1 cellular context compared by ENCODE assay signal in the genomic region with DNA sequence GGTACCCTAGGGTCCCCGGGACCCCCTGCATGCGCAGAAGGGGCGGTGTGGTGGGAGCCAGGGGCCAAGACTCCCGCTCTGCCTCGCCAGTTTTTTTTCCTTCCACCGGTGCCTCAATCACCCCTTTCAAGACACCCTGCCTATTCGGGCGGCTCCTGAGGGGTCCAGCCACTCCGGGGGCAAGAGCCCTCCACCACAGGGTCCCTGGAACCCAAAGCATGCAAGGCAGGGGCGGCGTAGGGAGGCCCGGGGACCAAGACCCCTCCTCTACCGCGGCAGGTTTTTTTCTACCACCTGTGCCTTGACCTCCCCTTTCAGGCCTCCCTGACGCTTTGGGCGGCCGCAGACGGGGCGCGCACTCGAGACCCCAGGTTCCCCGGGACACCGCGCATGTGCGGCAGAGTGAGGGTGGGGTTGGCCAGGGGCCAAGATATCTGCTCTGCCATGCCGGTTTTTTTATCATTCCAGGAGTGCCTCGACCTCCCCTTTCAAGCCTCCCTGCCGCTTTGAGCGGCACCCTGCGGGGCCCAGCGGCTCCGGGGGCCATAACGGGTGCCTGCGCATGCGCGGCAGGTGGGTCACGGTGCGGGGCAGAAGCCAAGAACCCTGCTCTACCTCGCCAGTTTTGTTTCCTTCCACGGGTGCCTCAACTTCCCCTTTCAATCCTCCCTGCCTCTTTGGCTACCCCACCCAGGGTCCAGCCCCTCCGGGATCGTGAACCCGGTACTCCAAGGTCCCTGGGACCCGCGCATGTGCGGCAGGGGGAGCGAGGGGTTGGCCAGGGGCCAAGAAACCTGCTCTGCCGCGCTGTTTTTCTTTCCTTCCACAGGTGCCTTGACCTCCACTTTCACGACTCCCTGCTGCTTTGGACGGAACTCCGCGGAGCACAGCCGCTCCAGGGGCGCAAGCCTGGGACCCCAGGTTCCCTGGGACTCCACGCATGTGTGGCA.
TF ChIP-seq lines count a peak whose summit lies in the region.

No MANE protein-coding gene starts in this region.

TF ChIP-seq in K562, 482 proteins besides CTCF, POLR2A, EP300 and RAD21 (continued from another document):
- TF ChIP-seq, protein P1, sequence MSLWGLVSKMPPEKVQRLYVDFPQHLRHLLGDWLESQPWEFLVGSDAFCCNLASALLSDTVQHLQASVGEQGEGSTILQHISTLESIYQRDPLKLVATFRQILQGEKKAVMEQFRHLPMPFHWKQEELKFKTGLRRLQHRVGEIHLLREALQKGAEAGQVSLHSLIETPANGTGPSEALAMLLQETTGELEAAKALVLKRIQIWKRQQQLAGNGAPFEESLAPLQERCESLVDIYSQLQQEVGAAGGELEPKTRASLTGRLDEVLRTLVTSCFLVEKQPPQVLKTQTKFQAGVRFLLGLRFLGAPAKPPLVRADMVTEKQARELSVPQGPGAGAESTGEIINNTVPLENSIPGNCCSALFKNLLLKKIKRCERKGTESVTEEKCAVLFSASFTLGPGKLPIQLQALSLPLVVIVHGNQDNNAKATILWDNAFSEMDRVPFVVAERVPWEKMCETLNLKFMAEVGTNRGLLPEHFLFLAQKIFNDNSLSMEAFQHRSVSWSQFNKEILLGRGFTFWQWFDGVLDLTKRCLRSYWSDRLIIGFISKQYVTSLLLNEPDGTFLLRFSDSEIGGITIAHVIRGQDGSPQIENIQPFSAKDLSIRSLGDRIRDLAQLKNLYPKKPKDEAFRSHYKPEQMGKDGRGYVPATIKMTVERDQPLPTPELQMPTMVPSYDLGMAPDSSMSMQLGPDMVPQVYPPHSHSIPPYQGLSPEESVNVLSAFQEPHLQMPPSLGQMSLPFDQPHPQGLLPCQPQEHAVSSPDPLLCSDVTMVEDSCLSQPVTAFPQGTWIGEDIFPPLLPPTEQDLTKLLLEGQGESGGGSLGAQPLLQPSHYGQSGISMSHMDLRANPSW (CRISPR knock-in tag; IDR thresholded peaks at IDR 0.05), result 0 out of 2 replicates have a peak, but pooled peaks have one; percentile 82
- TF ChIP-seq, protein P2, sequence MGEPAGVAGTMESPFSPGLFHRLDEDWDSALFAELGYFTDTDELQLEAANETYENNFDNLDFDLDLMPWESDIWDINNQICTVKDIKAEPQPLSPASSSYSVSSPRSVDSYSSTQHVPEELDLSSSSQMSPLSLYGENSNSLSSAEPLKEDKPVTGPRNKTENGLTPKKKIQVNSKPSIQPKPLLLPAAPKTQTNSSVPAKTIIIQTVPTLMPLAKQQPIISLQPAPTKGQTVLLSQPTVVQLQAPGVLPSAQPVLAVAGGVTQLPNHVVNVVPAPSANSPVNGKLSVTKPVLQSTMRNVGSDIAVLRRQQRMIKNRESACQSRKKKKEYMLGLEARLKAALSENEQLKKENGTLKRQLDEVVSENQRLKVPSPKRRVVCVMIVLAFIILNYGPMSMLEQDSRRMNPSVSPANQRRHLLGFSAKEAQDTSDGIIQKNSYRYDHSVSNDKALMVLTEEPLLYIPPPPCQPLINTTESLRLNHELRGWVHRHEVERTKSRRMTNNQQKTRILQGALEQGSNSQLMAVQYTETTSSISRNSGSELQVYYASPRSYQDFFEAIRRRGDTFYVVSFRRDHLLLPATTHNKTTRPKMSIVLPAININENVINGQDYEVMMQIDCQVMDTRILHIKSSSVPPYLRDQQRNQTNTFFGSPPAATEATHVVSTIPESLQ (CRISPR knock-in tag; IDR thresholded peaks at IDR 0.05), result no peak
- TF ChIP-seq, protein P3, sequence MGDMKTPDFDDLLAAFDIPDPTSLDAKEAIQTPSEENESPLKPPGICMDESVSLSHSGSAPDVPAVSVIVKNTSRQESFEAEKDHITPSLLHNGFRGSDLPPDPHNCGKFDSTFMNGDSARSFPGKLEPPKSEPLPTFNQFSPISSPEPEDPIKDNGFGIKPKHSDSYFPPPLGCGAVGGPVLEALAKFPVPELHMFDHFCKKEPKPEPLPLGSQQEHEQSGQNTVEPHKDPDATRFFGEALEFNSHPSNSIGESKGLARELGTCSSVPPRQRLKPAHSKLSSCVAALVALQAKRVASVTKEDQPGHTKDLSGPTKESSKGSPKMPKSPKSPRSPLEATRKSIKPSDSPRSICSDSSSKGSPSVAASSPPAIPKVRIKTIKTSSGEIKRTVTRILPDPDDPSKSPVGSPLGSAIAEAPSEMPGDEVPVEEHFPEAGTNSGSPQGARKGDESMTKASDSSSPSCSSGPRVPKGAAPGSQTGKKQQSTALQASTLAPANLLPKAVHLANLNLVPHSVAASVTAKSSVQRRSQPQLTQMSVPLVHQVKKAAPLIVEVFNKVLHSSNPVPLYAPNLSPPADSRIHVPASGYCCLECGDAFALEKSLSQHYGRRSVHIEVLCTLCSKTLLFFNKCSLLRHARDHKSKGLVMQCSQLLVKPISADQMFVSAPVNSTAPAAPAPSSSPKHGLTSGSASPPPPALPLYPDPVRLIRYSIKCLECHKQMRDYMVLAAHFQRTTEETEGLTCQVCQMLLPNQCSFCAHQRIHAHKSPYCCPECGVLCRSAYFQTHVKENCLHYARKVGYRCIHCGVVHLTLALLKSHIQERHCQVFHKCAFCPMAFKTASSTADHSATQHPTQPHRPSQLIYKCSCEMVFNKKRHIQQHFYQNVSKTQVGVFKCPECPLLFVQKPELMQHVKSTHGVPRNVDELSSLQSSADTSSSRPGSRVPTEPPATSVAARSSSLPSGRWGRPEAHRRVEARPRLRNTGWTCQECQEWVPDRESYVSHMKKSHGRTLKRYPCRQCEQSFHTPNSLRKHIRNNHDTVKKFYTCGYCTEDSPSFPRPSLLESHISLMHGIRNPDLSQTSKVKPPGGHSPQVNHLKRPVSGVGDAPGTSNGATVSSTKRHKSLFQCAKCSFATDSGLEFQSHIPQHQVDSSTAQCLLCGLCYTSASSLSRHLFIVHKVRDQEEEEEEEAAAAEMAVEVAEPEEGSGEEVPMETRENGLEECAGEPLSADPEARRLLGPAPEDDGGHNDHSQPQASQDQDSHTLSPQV (IDR thresholded peaks at IDR 0.05), result peak; percentile 55; the same call in 1 of the 2 replicates
- TF ChIP-seq, protein P4, sequence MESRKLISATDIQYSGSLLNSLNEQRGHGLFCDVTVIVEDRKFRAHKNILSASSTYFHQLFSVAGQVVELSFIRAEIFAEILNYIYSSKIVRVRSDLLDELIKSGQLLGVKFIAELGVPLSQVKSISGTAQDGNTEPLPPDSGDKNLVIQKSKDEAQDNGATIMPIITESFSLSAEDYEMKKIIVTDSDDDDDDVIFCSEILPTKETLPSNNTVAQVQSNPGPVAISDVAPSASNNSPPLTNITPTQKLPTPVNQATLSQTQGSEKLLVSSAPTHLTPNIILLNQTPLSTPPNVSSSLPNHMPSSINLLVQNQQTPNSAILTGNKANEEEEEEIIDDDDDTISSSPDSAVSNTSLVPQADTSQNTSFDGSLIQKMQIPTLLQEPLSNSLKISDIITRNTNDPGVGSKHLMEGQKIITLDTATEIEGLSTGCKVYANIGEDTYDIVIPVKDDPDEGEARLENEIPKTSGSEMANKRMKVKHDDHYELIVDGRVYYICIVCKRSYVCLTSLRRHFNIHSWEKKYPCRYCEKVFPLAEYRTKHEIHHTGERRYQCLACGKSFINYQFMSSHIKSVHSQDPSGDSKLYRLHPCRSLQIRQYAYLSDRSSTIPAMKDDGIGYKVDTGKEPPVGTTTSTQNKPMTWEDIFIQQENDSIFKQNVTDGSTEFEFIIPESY (CRISPR knock-in tag; IDR thresholded peaks at IDR 0.05), result 0 out of 2 replicates have a peak, but pooled peaks have one; percentile 3
- TF ChIP-seq NFIC (IDR thresholded peaks at IDR 0.05) (peak; percentile 99), POLR2H (tag; IDR thresholded peaks at IDR 0.05; ENCODE audit: low read depth) (no peak), MEIS2 (IDR thresholded peaks at IDR 0.05; ENCODE audit: partially characterized antibody) (peak; percentile 76), ZFX (CRISPR knock-in tag; IDR thresholded peaks at IDR 0.05) (0 out of 2 replicates have a peak, but pooled peaks have one; percentile 8), CBFA2T3 (IDR thresholded peaks at IDR 0.05) (0 out of 2 replicates have a peak, but pooled peaks have one; percentile 3), CBX1 (IDR thresholded peaks at IDR 0.05; ENCODE audit: low read depth) (no peak), TEAD2 (tag; IDR thresholded peaks at IDR 0.05) (no peak), ZFP36 (IDR thresholded peaks at IDR 0.05; ENCODE audit: low read depth, low read length, partially characterized antibody) (peak; percentile 33), NFIX (CRISPR knock-in tag; IDR thresholded peaks at IDR 0.05; ENCODE audit: low read depth) (peak; percentile 74)
- TF ChIP-seq, protein P5, sequence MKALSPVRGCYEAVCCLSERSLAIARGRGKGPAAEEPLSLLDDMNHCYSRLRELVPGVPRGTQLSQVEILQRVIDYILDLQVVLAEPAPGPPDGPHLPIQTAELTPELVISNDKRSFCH (CRISPR knock-in tag; IDR thresholded peaks at IDR 0.05), result no peak
- TF ChIP-seq, protein P5 (tag; IDR thresholded peaks at IDR 0.05), result 0 out of 2 replicates have a peak, but pooled peaks have one; percentile 17
- TF ChIP-seq, protein P6, sequence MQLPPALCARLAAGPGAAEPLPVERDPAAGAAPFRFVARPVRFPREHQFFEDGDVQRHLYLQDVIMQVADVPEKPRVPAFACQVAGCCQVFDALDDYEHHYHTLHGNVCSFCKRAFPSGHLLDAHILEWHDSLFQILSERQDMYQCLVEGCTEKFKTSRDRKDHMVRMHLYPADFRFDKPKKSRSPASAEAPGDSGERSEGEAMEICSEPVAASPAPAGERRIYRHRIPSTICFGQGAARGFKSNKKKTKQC (CRISPR knock-in tag; IDR thresholded peaks at IDR 0.05), result 0 out of 2 replicates have a peak, but pooled peaks have one; percentile 37
- TF ChIP-seq, protein P7, sequence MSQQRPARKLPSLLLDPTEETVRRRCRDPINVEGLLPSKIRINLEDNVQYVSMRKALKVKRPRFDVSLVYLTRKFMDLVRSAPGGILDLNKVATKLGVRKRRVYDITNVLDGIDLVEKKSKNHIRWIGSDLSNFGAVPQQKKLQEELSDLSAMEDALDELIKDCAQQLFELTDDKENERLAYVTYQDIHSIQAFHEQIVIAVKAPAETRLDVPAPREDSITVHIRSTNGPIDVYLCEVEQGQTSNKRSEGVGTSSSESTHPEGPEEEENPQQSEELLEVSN (IDR thresholded peaks at IDR 0.05; ENCODE audit: borderline replicate concordance in 1 of 2, extremely low read depth in 1 of 2, insufficient read depth in 1 of 2, insufficient read length in 1 of 2, low read depth in 1 of 2, low read length in 1 of 2, poor library complexity in 1 of 2, severe bottlenecking in 1 of 2), result peak in 1 of 2 experiments; percentile 68
